ENCODE assay signal across 13 cellular contexts in the genomic region with DNA sequence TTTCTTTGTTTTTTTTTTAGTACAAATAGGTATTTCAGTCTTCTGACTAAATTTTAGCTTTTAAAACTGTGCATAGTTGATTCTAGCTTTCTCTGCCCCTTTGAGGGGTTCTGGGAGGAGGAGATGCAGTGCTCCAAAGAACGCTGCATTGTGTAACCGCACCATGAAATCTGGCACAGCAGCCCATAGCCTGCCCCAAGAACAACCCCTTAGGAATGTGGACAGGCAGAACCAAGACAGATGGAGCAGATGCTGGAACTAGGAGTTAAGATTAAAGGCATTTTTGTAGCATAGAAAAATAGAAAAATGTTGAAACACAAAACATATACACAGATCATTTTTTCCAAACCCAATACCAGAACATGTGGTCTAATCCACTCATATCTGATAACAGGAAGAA.
A peak's percentile ranks its signal among the peaks of the same experiment; 100 is the strongest.
DNase-seq lines count a peak whose midpoint lies in the region; ATAC-seq and TF ChIP-seq lines count a peak whose summit lies in the region.
"Had no signal": no experiment of that assay in that cellular context is flagged by ENCODE, and none has a peak within 500 bp of the region (broad histone marks: within the 10 kb centered on the region; RNA-seq: fewer than 3 reads in every experiment).

No MANE protein-coding gene starts in this region.

- DNase-seq in GM04504 (ENCODE audit: low read depth) (peak; percentile 45), epithelial cell of esophagus (ENCODE audit: low read depth) (peak; percentile 40), left kidney (ENCODE audit: low read depth, low spot score) (peak; percentile 2), testis (peak; percentile 41), activated gamma-delta T cell treated with Interleukin-2 at 50 U/mL for 16 hours (no peak), NCI-H146 (lab: John Stamatoyannopoulos, UW) (no peak)
- DNase-seq: CD4-positive, CD25-positive, alpha-beta regulatory T cell; NCI-H2029; pancreas; SIG-M5 had no signal

- ATAC-seq in GM19455 (IDR thresholded peaks at IDR 0.05; ENCODE audit: unreplicated experiment) (no peak), GM18907 (IDR thresholded peaks at IDR 0.05; ENCODE audit: unreplicated experiment) (no peak)
- ATAC-seq: K562 had no signal

- H3K4me1 ChIP-seq in testis: peaks cover 6% of the 10 kb centered on the region

- H3K9me3 ChIP-seq in testis: no peaks in the 10 kb centered on the region
- H3K9me3 ChIP-seq: pancreas had no signal

- intact Hi-C loops in testis (cut with DNase I; ENCODE audit: low total_unique reads): no loop called here

- no peak overlapping the region for H3K4me3 ChIP-seq in epithelial cell of esophagus (ENCODE audit: low read length)
- H3K4me3 ChIP-seq in testis: no peak overlapping the region
- H3K4me3 ChIP-seq: K562, pancreas had no signal

- no peaks in the 10 kb centered on the region for H3K36me3 ChIP-seq in testis (ENCODE audit: low read depth, missing control alignments)
- H3K36me3 ChIP-seq: pancreas had no signal

- WGBS in testis, 2 donors: 33 to 61% methylated on average over 2 of the region's 2 CpGs

- no peak for TF ChIP-seq POLR2A in testis (IDR thresholded peaks at IDR 0.05)

- no peaks in the 10 kb centered on the region for H3K27me3 ChIP-seq in testis
- H3K27me3 ChIP-seq: pancreas had no signal

- TF ChIP-seq CTCF in epithelial cell of esophagus (IDR thresholded peaks at IDR 0.05; ENCODE audit: insufficient read depth, low read depth, low read length, missing control alignments): no peak
- no peak for TF ChIP-seq CTCF in testis (IDR thresholded peaks at IDR 0.05)

- peak overlapping the region in 1 of 2 donors; percentile 34 for H3K27ac ChIP-seq in testis

Comparison
In these comparisons a context has a peak if more than half of its experiments do, and no peak if none do; other contexts are left out.
1. DNase-seq: peak in GM04504 (single experiment), epithelial cell of esophagus (single experiment), left kidney (single experiment) and testis (single experiment); none in activated gamma-delta T cell treated with Interleukin-2 at 50 U/mL for 16 hours (single experiment) and NCI-H146 (single experiment).